ENCODE assay signal across 15 cellular contexts in genomic region chr2:238875161-238875530, GRCh38. TPM values are rescaled to one million over a fixed set of nuclear protein-coding genes. Genes with fewer than 3 reads are reported as not detected.
DNase-seq lines count a peak whose midpoint lies in the region; ATAC-seq and TF ChIP-seq lines count a peak whose summit lies in the region.
"Had no signal": no experiment of that assay in that cellular context is flagged by ENCODE, and none has a peak within 500 bp of the region (broad histone marks: within the 10 kb centered on the region; RNA-seq: fewer than 3 reads in every experiment).

No MANE protein-coding gene starts in this region.

- H3K23ac ChIP-seq in mesendoderm (ENCODE audit: low read length): no peak overlapping the region

- POLR2A ChIA-PET in SK-N-SH (lab: Yijun Ruan, JAX): no interaction called here

- no peak overlapping the region for H2AK5ac ChIP-seq in mesendoderm (ENCODE audit: low read length)

- no peak overlapping the region for H3K9ac ChIP-seq in SK-N-SH
- H3K9ac ChIP-seq in mesendoderm (ENCODE audit: low read length): no peak overlapping the region

- H3K36me3 ChIP-seq in SK-N-SH (replicated peaks in 1 of 2; ENCODE audit: control insufficient read depth in 1 of 2, insufficient read depth in 2 of 2, low read length in 1 of 2): no peaks in the 10 kb centered on the region
- no peaks in the 10 kb centered on the region for H3K36me3 ChIP-seq in mesendoderm (ENCODE audit: control insufficient read depth, insufficient read depth, low read length)
- H3K36me3 ChIP-seq in vagina: no peaks in the 10 kb centered on the region

- intact Hi-C loops in vagina (cut with DNase I): no loop called here

- DNase-seq in SK-N-SH (no peak), choroid plexus epithelial cell (ENCODE audit: low read depth) (peak; percentile 75), mesendoderm (peak; percentile 55), vagina (ENCODE audit: extremely low spot score in 2 of 2) (no peak)
- DNase-seq in activated CD8-positive, alpha-beta memory T cell treated with anti-CD3 and anti-CD28 coated beads, Interleukin-2, amount 50 U/mL, for 48 hours: no peak
- DNase-seq: activated CD4-positive, CD25-positive, alpha-beta regulatory T cell treated with anti-CD3 and anti-CD28 coated beads, Interleukin-2, amount 50 U/mL, for 72 hours; activated T-cell treated with anti-CD3 and anti-CD28 coated beads, Interleukin-2, amount 50 U/mL, for 72 hours; caudate nucleus; NCI-H2081; NK-92 treated with Interleukin-12 subunit alpha and Interleukin-12 subunit beta, amount 100 ng/mL, for 24 hours had no signal

- 92% methylated on average over 3 of the region's 3 CpGs for WGBS in SK-N-SH (ENCODE audit: low lambda C conversion rate)
- WGBS in mesendoderm (ENCODE audit: extremely low coverage, insufficient coverage, low lambda C conversion rate): no CpG with 5 or more reads among the region's 3 CpGs

- H3K9me3 ChIP-seq in SK-N-SH (no peaks in the 10 kb centered on the region), vagina (no peaks in the 10 kb centered on the region)

- no peaks in the 10 kb centered on the region for H3K4me1 ChIP-seq in SK-N-SH (ENCODE audit: control insufficient read depth in 1 of 2, insufficient read depth in 2 of 2, low read depth in 1 of 2, low read length in 1 of 2)
- H3K4me1 ChIP-seq in mesendoderm (ENCODE audit: control insufficient read depth, low read depth, low read length): no peaks in the 10 kb centered on the region
- peaks cover 67% of the 10 kb centered on the region for H3K4me1 ChIP-seq in vagina

- no peaks in the 10 kb centered on the region for H4K20me1 ChIP-seq in SK-N-SH (ENCODE audit: insufficient read depth)

- ATAC-seq in SK-N-SH treated with all-trans-retinoic acid at 6 μM for 48 hours (no peak), HG03342 (IDR thresholded peaks at IDR 0.05; ENCODE audit: unreplicated experiment) (no peak), HG02885 (IDR thresholded peaks at IDR 0.05; ENCODE audit: poor library complexity, unreplicated experiment) (no peak)
- ATAC-seq: activated T-cell treated with anti-CD3 and anti-CD28 coated beads, Interleukin-2, amount 50 U/mL, for 72 hours had no signal

- TF ChIP-seq RAD21 in SK-N-SH (IDR thresholded peaks at IDR 0.05; ENCODE audit: low read length): no peak

- H4K5ac ChIP-seq in mesendoderm (ENCODE audit: low read length): no peak overlapping the region

- H3K4me3 ChIP-seq in SK-N-SH (ENCODE audit: low read depth in 2 of 2, low read length in 1 of 2) (no peak overlapping the region), choroid plexus epithelial cell (ENCODE audit: low read depth, low read length) (no peak overlapping the region), mesendoderm (ENCODE audit: low read length) (no peak overlapping the region), vagina (no peak overlapping the region)

- no peak overlapping the region for H2BK15ac ChIP-seq in mesendoderm (replicated peaks; ENCODE audit: low read depth)

- H3K4me2 ChIP-seq in SK-N-SH: no peak overlapping the region
- no peak overlapping the region for H3K4me2 ChIP-seq in mesendoderm (ENCODE audit: low read length)

- H3F3A ChIP-seq in SK-N-SH (replicated peaks; ENCODE audit: insufficient read depth): no peaks in the 10 kb centered on the region

- H2BK5ac ChIP-seq in mesendoderm (ENCODE audit: low read length): no peak overlapping the region

- H4K8ac ChIP-seq in mesendoderm (ENCODE audit: low read depth, low read length): no peak overlapping the region

- TF ChIP-seq CTCF in SK-N-SH (IDR thresholded peaks at IDR 0.05) (peak; percentile 36), choroid plexus epithelial cell (conservative IDR thresholded peaks at IDR 0.05; ENCODE audit: low read depth, low read length) (peak; percentile 72), vagina (IDR thresholded peaks at IDR 0.05) (peak in 1 of 3 experiments; percentile 48)

- no peak overlapping the region for H3K4ac ChIP-seq in mesendoderm (ENCODE audit: low read depth, low read length)

- no peaks in the 10 kb centered on the region for H3K27me3 ChIP-seq in SK-N-SH (ENCODE audit: insufficient read depth)
- no peaks in the 10 kb centered on the region for H3K27me3 ChIP-seq in mesendoderm (ENCODE audit: insufficient read depth, low read length, poor library complexity)
- no peaks in the 10 kb centered on the region for H3K27me3 ChIP-seq in vagina

- no peak for TF ChIP-seq POLR2A in vagina (IDR thresholded peaks at IDR 0.05)

- CTCF ChIA-PET in SK-N-SH (lab: Yijun Ruan, JAX): interaction anchor here (0.6 to 1.4 kb wide), 3 partner anchors 9 to 636 kb away, joined by 3 read pairs; no protein-coding TSS in a partner anchor

- no peak for TF ChIP-seq EP300 in SK-N-SH (IDR thresholded peaks at IDR 0.05; ENCODE audit: borderline replicate concordance in 1 of 2, low read depth in 1 of 2, low read length in 1 of 2)

- H2AFZ ChIP-seq in SK-N-SH (ENCODE audit: low read depth): no peak overlapping the region

- no peaks in the 10 kb centered on the region for H3K79me1 ChIP-seq in mesendoderm (ENCODE audit: low read length)

- H2BK120ac ChIP-seq in mesendoderm (ENCODE audit: low read depth, low read length): no peak overlapping the region

- H3K79me2 ChIP-seq in SK-N-SH (ENCODE audit: insufficient read depth) (no peaks in the 10 kb centered on the region), mesendoderm (ENCODE audit: control insufficient read depth, insufficient read depth, low read length) (no peaks in the 10 kb centered on the region)

- H3K18ac ChIP-seq in mesendoderm (ENCODE audit: low read length): no peak overlapping the region

- no peak overlapping the region for H3K27ac ChIP-seq in SK-N-SH (ENCODE audit: low read depth in 2 of 2, low read length in 1 of 2)
- H3K27ac ChIP-seq in mesendoderm (ENCODE audit: low read depth, low read length): no peak overlapping the region
- peak overlapping the region; percentile 81 for H3K27ac ChIP-seq in vagina
- H3K27ac ChIP-seq: epithelial cell of prostate had no signal

- no peak overlapping the region for H3K56ac ChIP-seq in mesendoderm (ENCODE audit: low read length)

- no peaks in the 10 kb centered on the region for H3K9me2 ChIP-seq in SK-N-SH

TF ChIP-seq in SK-N-SH, 30 proteins besides CTCF, POLR2A, EP300 and RAD21 (continues in another document):
- TF ChIP-seq REST (IDR thresholded peaks at IDR 0.05; ENCODE audit: low read depth, low read length) (no peak), FOSL2 (IDR thresholded peaks at IDR 0.05; ENCODE audit: borderline replicate concordance, low read depth) (no peak), GABPA (IDR thresholded peaks at IDR 0.05; ENCODE audit: low read depth) (no peak)

TF ChIP-seq in SK-N-SH treated with all-trans-retinoic acid at 6 μM for 48 hours, 23 proteins besides CTCF, POLR2A, EP300 and RAD21:
- TF ChIP-seq TSHZ2 (CRISPR knock-in tag; IDR thresholded peaks at IDR 0.05): no peak
- TF ChIP-seq ZFP30 (CRISPR knock-in tag; IDR thresholded peaks at IDR 0.05): no peak
- TF ChIP-seq OSR1 (CRISPR knock-in tag; IDR thresholded peaks at IDR 0.05): no peak
- no peak for TF ChIP-seq GLIS3 (CRISPR knock-in tag; IDR thresholded peaks at IDR 0.05)

RNA-seq across cellular contexts. Expression of gene TWIST2, which starts 27.3 kb away (rescaled TPM):
- 10.2 and 19.5 TPM in 2 replicates for polyA plus RNA-seq in SK-N-SH (2012; rRNA removed)
- 11.9 and 18.3 TPM in 2 replicates for polyA plus RNA-seq in SK-N-SH (2012; cell fraction: cytosol; rRNA removed)
- 7.8 and 10.7 TPM in 2 replicates for polyA plus RNA-seq in SK-N-SH (2012; cell fraction: nucleus; rRNA removed)
- 2.9 TPM for polyA plus RNA-seq in mesendoderm (2013, experiment 1 of 2)
- 3.1 TPM for polyA plus RNA-seq in mesendoderm (2013, experiment 2 of 2)
- 214 TPM for total RNA-seq in vagina
- total RNA-seq: activated T-cell treated with anti-CD3 and anti-CD28 coated beads, Interleukin-2, amount 50 U/mL, for 72 hours had no signal
- polyA plus RNA-seq: IgD-negative memory B cell had no signal

Comparison
In these comparisons a context has a peak if more than half of its experiments do, and no peak if none do; other contexts are left out.
1. DNase-seq: peak in choroid plexus epithelial cell (single experiment) and mesendoderm (single experiment); none in SK-N-SH (single experiment), vagina (0 of 2) and activated CD8-positive, alpha-beta memory T cell treated with anti-CD3 and anti-CD28 coated beads, Interleukin-2, amount 50 U/mL, for 48 hours (single experiment).